Comparison of ENCODE assay signal across 8 cellular contexts in the genomic region with DNA sequence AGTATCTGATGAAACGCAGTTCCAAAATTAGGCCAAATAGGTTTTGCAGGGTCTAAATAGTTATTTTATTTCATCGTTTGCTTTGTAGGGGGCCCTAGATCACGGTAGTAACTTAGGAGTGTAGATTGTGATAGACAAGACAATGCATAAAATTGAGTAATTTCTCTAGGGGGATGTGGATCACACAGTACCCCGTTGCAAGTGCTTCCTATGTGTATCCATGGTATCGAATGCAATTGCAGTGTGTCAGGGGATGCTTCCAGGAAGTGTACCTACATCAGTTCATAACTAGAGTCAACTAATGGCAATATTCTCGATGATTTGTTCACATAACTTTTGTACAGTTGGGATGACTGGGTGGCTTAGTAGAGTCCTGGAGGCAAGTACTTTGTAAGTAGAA. TPM values are rescaled to one million over a fixed set of nuclear protein-coding genes. Genes with fewer than 3 reads are reported as not detected.
DNase-seq lines count a peak whose midpoint lies in the region; ATAC-seq and FAIRE-seq lines count a peak whose summit lies in the region.

No MANE protein-coding gene starts in this region.

- H3K9ac ChIP-seq in HUES48 (ENCODE audit: low read depth, low read length) (peak overlapping the region; percentile 87), iPS-20b (ENCODE audit: low read depth, low read length) (peak overlapping the region; percentile 91)

- intact Hi-C loops in CD4-positive, alpha-beta memory T cell (cut with micrococcal nuclease): loop anchor here (1.0 to 2.0 kb wide), 2 partner anchors 25 to 227 kb away; a partner anchor contains a TSS

- H3K4me3 ChIP-seq in CD4-positive, alpha-beta memory T cell (ENCODE audit: low read length in 2 of 2): peak overlapping the region; percentile 45 to 95
- peak overlapping the region; percentile 90 for H3K4me3 ChIP-seq in HUES48 (ENCODE audit: low read depth, low read length)
- H3K4me3 ChIP-seq in iPS-20b (ENCODE audit: low read length): peak overlapping the region; percentile 95

- H3K4me1 ChIP-seq in CD4-positive, alpha-beta memory T cell (ENCODE audit: insufficient read depth, low read length): peaks cover 43% of the 10 kb centered on the region
- H3K4me1 ChIP-seq in HUES48 (ENCODE audit: control insufficient read depth, insufficient read depth, low read length) (peaks cover 3% of the 10 kb centered on the region), iPS-20b (ENCODE audit: insufficient read depth, low read length) (peaks cover 5% of the 10 kb centered on the region; the same call in 1 of the 2 replicates)

- H3K9me3 Mint-ChIP-seq in CD4-positive, alpha-beta memory T cell: no peaks in the 10 kb centered on the region
- no peaks in the 10 kb centered on the region for H3K9me3 Mint-ChIP-seq in activated naive CD8-positive, alpha-beta T cell (ENCODE audit: low read depth)
- no peaks in the 10 kb centered on the region for H3K9me3 Mint-ChIP-seq in stimulated activated naive CD8-positive, alpha-beta T cell treated with anti-CD3 and anti-CD28 coated beads, Interleukin-15, amount 100 ng/mL, for 72 hours

- H3K36me3 Mint-ChIP-seq in CD4-positive, alpha-beta memory T cell: peaks cover 10 to 26% of the 10 kb centered on the region in 2 donors
- peaks cover 2% of the 10 kb centered on the region for H3K36me3 Mint-ChIP-seq in activated naive CD8-positive, alpha-beta T cell

- H3K4me3 Mint-ChIP-seq in CD4-positive, alpha-beta memory T cell: peak overlapping the region; percentile 84 to 95 (median 92)
- H3K4me3 Mint-ChIP-seq in activated naive CD8-positive, alpha-beta T cell: peak overlapping the region; percentile 95
- H3K4me3 Mint-ChIP-seq in stimulated activated naive CD8-positive, alpha-beta T cell treated with anti-CD3 and anti-CD28 coated beads, Interleukin-15, amount 100 ng/mL, for 72 hours: peak overlapping the region; percentile 92 to 95

- ATAC-seq in stimulated activated naive CD8-positive, alpha-beta T cell treated with anti-CD3 and anti-CD28 coated beads, Interleukin-15, amount 100 ng/mL, for 72 hours: peak; percentile 18
- no peak for ATAC-seq in HG02938 (IDR thresholded peaks at IDR 0.05; ENCODE audit: unreplicated experiment)

- no peaks in the 10 kb centered on the region for H3K36me3 ChIP-seq in CD4-positive, alpha-beta memory T cell (ENCODE audit: insufficient read depth, low read length)
- peaks cover 37% of the 10 kb centered on the region for H3K36me3 ChIP-seq in HUES48 (ENCODE audit: control insufficient read depth, insufficient read depth, low read length)
- H3K36me3 ChIP-seq in iPS-20b (ENCODE audit: insufficient read depth, low read depth, low read length): peaks cover 36% of the 10 kb centered on the region

- FAIRE-seq in urothelium cell line (lab: Jason Lieb, UNC): no peak

- peak overlapping the region; percentile 85 for H3K27ac ChIP-seq in CD4-positive, alpha-beta memory T cell (ENCODE audit: low read depth, low read length)
- H3K27ac ChIP-seq in HUES48 (ENCODE audit: low read depth, low read length) (peak overlapping the region; percentile 96), iPS-20b (ENCODE audit: low read length) (peak overlapping the region; percentile 28)

- CTCF ChIA-PET in CD4-positive, alpha-beta memory T cell (lab: Charles Lee; ENCODE audit: partially characterized antibody): no interaction called here

- POLR2A ChIA-PET in CD4-positive, alpha-beta memory T cell (lab: Charles Lee; ENCODE audit: partially characterized antibody): interaction anchor here (1.0 to 2.6 kb wide), 2 partner anchors 25 to 28 kb away, joined by 4 to 18 read pairs; a partner anchor contains a TSS

- no peaks in the 10 kb centered on the region for H3K27me3 ChIP-seq in CD4-positive, alpha-beta memory T cell (ENCODE audit: insufficient read depth, low read length)
- no peaks in the 10 kb centered on the region for H3K27me3 ChIP-seq in HUES48 (ENCODE audit: control insufficient read depth, insufficient read depth, low read length)
- no peaks in the 10 kb centered on the region for H3K27me3 ChIP-seq in iPS-20b (ENCODE audit: insufficient read depth, low read length)

- peaks cover 16 to 45% (median 33%) of the 10 kb centered on the region in 4 donors for H3K4me1 Mint-ChIP-seq in CD4-positive, alpha-beta memory T cell
- H3K4me1 Mint-ChIP-seq in activated naive CD8-positive, alpha-beta T cell (ENCODE audit: low read depth): peaks cover 35% of the 10 kb centered on the region
- H3K4me1 Mint-ChIP-seq in stimulated activated naive CD8-positive, alpha-beta T cell treated with anti-CD3 and anti-CD28 coated beads, Interleukin-15, amount 100 ng/mL, for 72 hours: peaks cover 23% of the 10 kb centered on the region

- H3K27ac Mint-ChIP-seq in CD4-positive, alpha-beta memory T cell: peak overlapping the region; percentile 90 to 97 (median 93)
- H3K27ac Mint-ChIP-seq in activated naive CD8-positive, alpha-beta T cell: peak overlapping the region; percentile 95
- H3K27ac Mint-ChIP-seq in stimulated activated naive CD8-positive, alpha-beta T cell treated with anti-CD3 and anti-CD28 coated beads, Interleukin-15, amount 100 ng/mL, for 72 hours: peak overlapping the region; percentile 99

- H3K27me3 Mint-ChIP-seq in CD4-positive, alpha-beta memory T cell: peaks cover 0 to 5% of the 10 kb centered on the region in 2 donors
- no peaks in the 10 kb centered on the region for H3K27me3 Mint-ChIP-seq in activated naive CD8-positive, alpha-beta T cell
- H3K27me3 Mint-ChIP-seq in stimulated activated naive CD8-positive, alpha-beta T cell treated with anti-CD3 and anti-CD28 coated beads, Interleukin-15, amount 100 ng/mL, for 72 hours: no peaks in the 10 kb centered on the region

- H3K9me3 ChIP-seq in CD4-positive, alpha-beta memory T cell (ENCODE audit: control insufficient read depth in 1 of 2, low read length in 2 of 2): no peaks in the 10 kb centered on the region
- H3K9me3 ChIP-seq in HUES48 (ENCODE audit: control insufficient read depth, insufficient read depth, low read length) (no peaks in the 10 kb centered on the region), iPS-20b (ENCODE audit: insufficient read depth, low read depth, low read length) (no peaks in the 10 kb centered on the region)

- DNase-seq in CD4-positive, alpha-beta memory T cell: peak in 1 of 5 donors; percentile 34
- peak; percentile 15 to 29 for DNase-seq in stimulated activated naive CD8-positive, alpha-beta T cell treated with anti-CD3 and anti-CD28 coated beads, Interleukin-15, amount 100 ng/mL, for 72 hours
- no peak for DNase-seq in NCI-H2171 (lab: John Stamatoyannopoulos, UW)
- no peak for DNase-seq in urothelium cell line (ENCODE audit: low spot score)

RNA-seq across cellular contexts. Expression of a gene that starts 0.9 kb away (rescaled TPM):
- total RNA-seq in CD4-positive, alpha-beta memory T cell: 100 to 1,000 TPM; 112 to 114 TPM
- 100 to 1,000 TPM; 112 to 149 TPM for polyA plus RNA-seq in CD4-positive, alpha-beta memory T cell

RNA-seq across cellular contexts. Expression of a gene that starts 25.1 kb away (rescaled TPM):
- 10 to 100 TPM; 44.4 to 50.4 TPM for total RNA-seq in CD4-positive, alpha-beta memory T cell
- polyA plus RNA-seq in CD4-positive, alpha-beta memory T cell: 100 to 1,000 TPM; 116 to 166 TPM

RNA-seq across cellular contexts. Expression of a gene that starts 27.7 kb away (rescaled TPM):
- 10 to 100 TPM; 42.2 to 43.5 TPM for total RNA-seq in CD4-positive, alpha-beta memory T cell
- 10 to 100 TPM in 1 of 2 donors, 1 to 10 TPM in 1; 4.3 to 13.1 TPM for polyA plus RNA-seq in CD4-positive, alpha-beta memory T cell

Comparison
In these comparisons a context has a peak if more than half of its experiments do, and no peak if none do; other contexts are left out.
1. DNase-seq: peak in stimulated activated naive CD8-positive, alpha-beta T cell treated with anti-CD3 and anti-CD28 coated beads, Interleukin-15, amount 100 ng/mL, for 72 hours (2 of 2); none in NCI-H2171 (single experiment) and urothelium cell line (single experiment).
2. H3K27ac ChIP-seq: peak in every context shown above with its lines; median percentile 96 in HUES48; 85 in CD4-positive, alpha-beta memory T cell; 28 in iPS-20b.
3. Peak in every context shown above with its lines, with median percentiles within 50 percentile points of each other: H3K4me3 ChIP-seq, H3K27ac Mint-ChIP-seq and H3K4me3 Mint-ChIP-seq.